In genomic region chr14:74296037-74296467, GRCh38 we compare ENCODE assay signal across 1 cellular context.
TF ChIP-seq lines count a peak whose summit lies in the region.

No MANE protein-coding gene starts in this region.

TF ChIP-seq in HepG2, 621 proteins besides CTCF, POLR2A, EP300 and RAD21 (continued from another document and continues in another):
- TF ChIP-seq ZBTB10 (CRISPR knock-in tag; IDR thresholded peaks at IDR 0.05; ENCODE audit: borderline replicate concordance) (no peak), ZBTB44 (CRISPR knock-in tag; IDR thresholded peaks at IDR 0.05) (no peak), ZFP62 (CRISPR knock-in tag; IDR thresholded peaks at IDR 0.05) (no peak), ZNF225 (CRISPR knock-in tag; IDR thresholded peaks at IDR 0.05) (no peak), DPF2 (CRISPR knock-in tag; IDR thresholded peaks at IDR 0.05; ENCODE audit: borderline replicate concordance, low read depth) (no peak), ZNF687 (CRISPR knock-in tag; IDR thresholded peaks at IDR 0.05) (peak; percentile 100), FOXM1 (CRISPR knock-in tag; IDR thresholded peaks at IDR 0.05) (no peak), ETV6 (CRISPR knock-in tag; conservative IDR thresholded peaks at IDR 0.05) (no peak), ATF5 (CRISPR knock-in tag; IDR thresholded peaks at IDR 0.05; ENCODE audit: low read depth) (no peak), RNF2 (conservative IDR thresholded peaks at IDR 0.05; ENCODE audit: low read depth) (peak; percentile 83), MYC (CRISPR knock-in tag; IDR thresholded peaks at IDR 0.05; ENCODE audit: borderline replicate concordance) (peak; percentile 99), ZBTB42 (CRISPR knock-in tag; IDR thresholded peaks at IDR 0.05) (no peak), ZNF546 (CRISPR knock-in tag; conservative IDR thresholded peaks at IDR 0.05) (peak; percentile 52; the same call in 1 of the 2 replicates), SMARCC2 (IDR thresholded peaks at IDR 0.05) (no peak), THAP7 (CRISPR knock-in tag; IDR thresholded peaks at IDR 0.05) (no peak), HES4 (CRISPR knock-in tag; IDR thresholded peaks at IDR 0.05; ENCODE audit: borderline replicate concordance) (peak; percentile 82), ZNF235 (CRISPR knock-in tag; IDR thresholded peaks at IDR 0.05; ENCODE audit: borderline replicate concordance) (peak; percentile 59; the same call in 1 of the 2 replicates), ZNF331 (CRISPR knock-in tag; IDR thresholded peaks at IDR 0.05) (peak; percentile 62), FOXK2 (IDR thresholded peaks at IDR 0.05) (no peak), MEIS2 (CRISPR knock-in tag; IDR thresholded peaks at IDR 0.05) (no peak), HHEX (CRISPR knock-in tag; IDR thresholded peaks at IDR 0.05) (no peak), HCFC1 (IDR thresholded peaks at IDR 0.05; ENCODE audit: low read depth, low read length) (no peak), NR2F2 (IDR thresholded peaks at IDR 0.05; ENCODE audit: borderline replicate concordance, low read depth) (no peak), CCDC6 (CRISPR knock-in tag; IDR thresholded peaks at IDR 0.05) (no peak), IRF1 (CRISPR knock-in tag; IDR thresholded peaks at IDR 0.05; ENCODE audit: low read depth) (no peak), ARID4A (CRISPR knock-in tag; IDR thresholded peaks at IDR 0.05; ENCODE audit: borderline replicate concordance) (peak; percentile 81; the same call in 1 of the 2 replicates), ZNF766 (CRISPR knock-in tag; IDR thresholded peaks at IDR 0.05; ENCODE audit: borderline replicate concordance) (0 out of 2 replicates have a peak, but pooled peaks have one; percentile 27), HIC2 (CRISPR knock-in tag; IDR thresholded peaks at IDR 0.05; ENCODE audit: low read depth) (no peak), MXD4 (CRISPR knock-in tag; IDR thresholded peaks at IDR 0.05) (peak; percentile 93), PAF1 (CRISPR knock-in tag; IDR thresholded peaks at IDR 0.05) (no peak), JUNB (CRISPR knock-in tag; IDR thresholded peaks at IDR 0.05; ENCODE audit: borderline replicate concordance) (no peak), PAX8 (CRISPR knock-in tag; IDR thresholded peaks at IDR 0.05; ENCODE audit: borderline replicate concordance) (no peak), JUN (CRISPR knock-in tag; IDR thresholded peaks at IDR 0.05) (no peak), ZFP91 (CRISPR knock-in tag; IDR thresholded peaks at IDR 0.05; ENCODE audit: borderline replicate concordance) (peak; percentile 67), CEBPG (CRISPR knock-in tag; IDR thresholded peaks at IDR 0.05) (no peak), TEAD3 (CRISPR knock-in tag; optimal IDR thresholded peaks at IDR 0.05; ENCODE audit: borderline replicate concordance) (peak; percentile 66), CREB3 (CRISPR knock-in tag; IDR thresholded peaks at IDR 0.05) (no peak), HBP1 (CRISPR knock-in tag; IDR thresholded peaks at IDR 0.05; ENCODE audit: low read depth) (0 out of 2 replicates have a peak, but pooled peaks have one; percentile 55), ZSCAN30 (CRISPR knock-in tag; IDR thresholded peaks at IDR 0.05) (no peak), TAF15 (IDR thresholded peaks at IDR 0.05; ENCODE audit: low read depth, low read length, poor library complexity, severe bottlenecking) (no peak)
